In genomic region chr12:52082988-52083637, GRCh38 we compare ENCODE assay signal across 8 cellular contexts. TPM values are rescaled to one million over a fixed set of nuclear protein-coding genes. Genes with fewer than 3 reads are reported as not detected.
DNase-seq lines count a peak whose midpoint lies in the region; ATAC-seq and TF ChIP-seq lines count a peak whose summit lies in the region.

No MANE protein-coding gene starts in this region.

- no peaks in the 10 kb centered on the region for H3K9me3 Mint-ChIP-seq in activated CD8-positive, alpha-beta memory T cell treated with anti-CD3 and anti-CD28 coated beads, Interleukin-2, amount 10 ng/mL, durations not matched to agents 7 days and 5 days (ENCODE audit: low read depth)
- no peaks in the 10 kb centered on the region for H3K9me3 Mint-ChIP-seq in endothelial cell (ENCODE audit: unreplicated experiment)
- peaks cover 0 to 4% (median 0%) of the 10 kb centered on the region in 11 donors for H3K9me3 Mint-ChIP-seq in naive thymus-derived CD4-positive, alpha-beta T cell
- no peaks in the 10 kb centered on the region for H3K9me3 Mint-ChIP-seq in stimulated activated naive B cell treated with anti-CD40 and anti-IgM and Interleukin-4, amounts not matched to agents 10 μg/mL and 1 μg/mL and 100 μg/mL, for 72 hours

- peaks cover 24% of the 10 kb centered on the region for H3K4me1 ChIP-seq in GM23248 (ENCODE audit: insufficient read depth)
- H3K4me1 ChIP-seq in naive thymus-derived CD4-positive, alpha-beta T cell (ENCODE audit: control insufficient read depth in 2 of 2, insufficient read depth in 2 of 2, low read length in 2 of 2) = peaks cover 0 to 12% of the 10 kb centered on the region in 2 donors

- no peaks in the 10 kb centered on the region for H3K9me2 ChIP-seq in GM23248 (ENCODE audit: insufficient read depth)

- no peak overlapping the region for H2AFZ ChIP-seq in GM23248

- H3K36me3 Mint-ChIP-seq in activated CD8-positive, alpha-beta memory T cell treated with anti-CD3 and anti-CD28 coated beads, Interleukin-2, amount 10 ng/mL, durations not matched to agents 7 days and 5 days = no peaks in the 10 kb centered on the region
- peaks cover 10% of the 10 kb centered on the region for H3K36me3 Mint-ChIP-seq in endothelial cell (ENCODE audit: low read depth, unreplicated experiment)
- peaks cover 0 to 4% (median 0%) of the 10 kb centered on the region in 5 donors for H3K36me3 Mint-ChIP-seq in naive thymus-derived CD4-positive, alpha-beta T cell
- H3K36me3 Mint-ChIP-seq in stimulated activated naive B cell treated with anti-CD40 and anti-IgM and Interleukin-4, amounts not matched to agents 10 μg/mL and 1 μg/mL and 100 μg/mL, for 72 hours = peaks cover 8 to 18% of the 10 kb centered on the region in 2 donors

- DNase-seq in Ammon's horn (ENCODE audit: low spot score) (peak; percentile 76), GM23248 (peak; percentile 78), NCI-H774 (lab: John Stamatoyannopoulos, UW) (peak; percentile 51), endothelial cell (ENCODE audit: low spot score) (peak; percentile 72)
- DNase-seq in activated CD8-positive, alpha-beta memory T cell treated with anti-CD3 and anti-CD28 coated beads, Interleukin-2, amount 10 ng/mL, durations not matched to agents 7 days and 5 days = peak; percentile 75
- DNase-seq in naive thymus-derived CD4-positive, alpha-beta T cell = peak; percentile 49 to 74 (median 66)
- DNase-seq in stimulated activated naive B cell treated with anti-CD40 and anti-IgM and Interleukin-4, amounts not matched to agents 10 μg/mL and 1 μg/mL and 100 μg/mL, for 72 hours = peak; percentile 36

- H3K9ac ChIP-seq in GM23248 = peak overlapping the region; percentile 43

- H3K4me2 ChIP-seq in GM23248 (ENCODE audit: unreplicated experiment) = no peak overlapping the region

- H3K27ac ChIP-seq in GM23248 = peak overlapping the region; percentile 57
- no peak overlapping the region for H3K27ac ChIP-seq in naive thymus-derived CD4-positive, alpha-beta T cell (ENCODE audit: low read depth, low read length)

- ATAC-seq in activated CD8-positive, alpha-beta memory T cell treated with anti-CD3 and anti-CD28 coated beads, Interleukin-2, amount 10 ng/mL, durations not matched to agents 7 days and 5 days = peak; percentile 78
- peak; percentile 86 for ATAC-seq in naive thymus-derived CD4-positive, alpha-beta T cell
- ATAC-seq in stimulated activated naive B cell treated with anti-CD40 and anti-IgM and Interleukin-4, amounts not matched to agents 10 μg/mL and 1 μg/mL and 100 μg/mL, for 72 hours (replicated peaks) = peak; percentile 67 to 69
- ATAC-seq in HG03571 (IDR thresholded peaks at IDR 0.05; ENCODE audit: unreplicated experiment) = no peak

- no peaks in the 10 kb centered on the region; the same call in 1 of the 2 replicates for H4K20me1 ChIP-seq in GM23248 (ENCODE audit: insufficient read depth)

- H3K4me3 Mint-ChIP-seq in activated CD8-positive, alpha-beta memory T cell treated with anti-CD3 and anti-CD28 coated beads, Interleukin-2, amount 10 ng/mL, durations not matched to agents 7 days and 5 days = no peak overlapping the region
- H3K4me3 Mint-ChIP-seq in endothelial cell (ENCODE audit: unreplicated experiment) = no peak overlapping the region
- peak overlapping the region in 2 of 10 donors; percentile 17 to 52 for H3K4me3 Mint-ChIP-seq in naive thymus-derived CD4-positive, alpha-beta T cell
- no peak overlapping the region for H3K4me3 Mint-ChIP-seq in stimulated activated naive B cell treated with anti-CD40 and anti-IgM and Interleukin-4, amounts not matched to agents 10 μg/mL and 1 μg/mL and 100 μg/mL, for 72 hours

- CTCF ChIA-PET in activated CD8-positive, alpha-beta memory T cell treated with anti-CD3 and anti-CD28 coated beads, Interleukin-2, amount 10 ng/mL, durations not matched to agents 7 days and 5 days (lab: Charles Lee) = interaction anchor here (0.7 to 15.9 kb wide), 12 partner anchors 12 to 90 kb away, joined by 3 to 410 read pairs (median 4); partner anchors contain the start of gene ATG101
- CTCF ChIA-PET in naive thymus-derived CD4-positive, alpha-beta T cell (lab: Charles Lee) = interaction anchor here (0.8 to 21.9 kb wide), 6 partner anchors 13 to 93 kb away, joined by 3 to 457 read pairs (median 6); partner anchors contain the start of genes ATG101 and NR4A1

- 36 to 40% methylated on average over 11 of the region's 11 CpGs for WGBS in GM23248 (ENCODE audit: low coverage in 1 of 2, low lambda C conversion rate in 2 of 2, missing lambda C conversion rate in 2 of 2), 2 experiments

- intact Hi-C loops in naive thymus-derived CD4-positive, alpha-beta T cell (cut with micrococcal nuclease) = loop anchor here (1.0 to 5.0 kb wide), 6 partner anchors 14 to 90 kb away; partner anchors contain the start of genes ATG101 (in 2 of the 2) and NR4A1 (in 1 of the 2)

- H3K27me3 ChIP-seq in GM23248 (replicated peaks; ENCODE audit: insufficient read depth) = no peaks in the 10 kb centered on the region
- H3K27me3 ChIP-seq in naive thymus-derived CD4-positive, alpha-beta T cell (ENCODE audit: control insufficient read depth in 2 of 2, insufficient read depth in 2 of 2, low read length in 2 of 2) = no peaks in the 10 kb centered on the region

- H3K4me3 ChIP-seq in GM23248 = no peak overlapping the region
- H3K4me3 ChIP-seq in naive thymus-derived CD4-positive, alpha-beta T cell (ENCODE audit: low read length) = no peak overlapping the region

- POLR2A ChIA-PET in naive thymus-derived CD4-positive, alpha-beta T cell (lab: Charles Lee) = interaction anchor here (0.6 to 6.3 kb wide), 4 partner anchors 32 to 912 kb away, joined by 3 to 37 read pairs (median 4); no protein-coding TSS in a partner anchor

- peaks cover 19% of the 10 kb centered on the region for H3K79me2 ChIP-seq in GM23248 (ENCODE audit: insufficient read depth)

- H3K27ac Mint-ChIP-seq in activated CD8-positive, alpha-beta memory T cell treated with anti-CD3 and anti-CD28 coated beads, Interleukin-2, amount 10 ng/mL, durations not matched to agents 7 days and 5 days = no peak overlapping the region
- no peak overlapping the region for H3K27ac Mint-ChIP-seq in endothelial cell (ENCODE audit: unreplicated experiment)
- H3K27ac Mint-ChIP-seq in naive thymus-derived CD4-positive, alpha-beta T cell = peak overlapping the region in 4 of 9 donors; percentile 47 to 83 (median 72)
- H3K27ac Mint-ChIP-seq in stimulated activated naive B cell treated with anti-CD40 and anti-IgM and Interleukin-4, amounts not matched to agents 10 μg/mL and 1 μg/mL and 100 μg/mL, for 72 hours = no peak overlapping the region

- in situ Hi-C loops in GM23248 (cut with MboI) = no loop called here

- peaks cover 15% of the 10 kb centered on the region for H3K27me3 Mint-ChIP-seq in activated CD8-positive, alpha-beta memory T cell treated with anti-CD3 and anti-CD28 coated beads, Interleukin-2, amount 10 ng/mL, durations not matched to agents 7 days and 5 days
- H3K27me3 Mint-ChIP-seq in endothelial cell (ENCODE audit: unreplicated experiment) = peaks cover 11% of the 10 kb centered on the region
- peaks cover 4 to 14% (median 10%) of the 10 kb centered on the region in 5 donors for H3K27me3 Mint-ChIP-seq in naive thymus-derived CD4-positive, alpha-beta T cell
- peaks cover 9 to 17% of the 10 kb centered on the region in 2 donors for H3K27me3 Mint-ChIP-seq in stimulated activated naive B cell treated with anti-CD40 and anti-IgM and Interleukin-4, amounts not matched to agents 10 μg/mL and 1 μg/mL and 100 μg/mL, for 72 hours

- H3K36me3 ChIP-seq in GM23248 (ENCODE audit: low read depth) = peaks cover 2% of the 10 kb centered on the region; the same call in 1 of the 2 replicates
- H3K36me3 ChIP-seq in naive thymus-derived CD4-positive, alpha-beta T cell (ENCODE audit: control insufficient read depth in 2 of 3, insufficient read depth in 3 of 3, low read length in 3 of 3) = peaks cover 0 to 12% (median 0%) of the 10 kb centered on the region in 3 experiments

- H3K4me1 Mint-ChIP-seq in activated CD8-positive, alpha-beta memory T cell treated with anti-CD3 and anti-CD28 coated beads, Interleukin-2, amount 10 ng/mL, durations not matched to agents 7 days and 5 days = peaks cover 4% of the 10 kb centered on the region
- H3K4me1 Mint-ChIP-seq in endothelial cell (ENCODE audit: unreplicated experiment) = peaks cover 16% of the 10 kb centered on the region
- H3K4me1 Mint-ChIP-seq in naive thymus-derived CD4-positive, alpha-beta T cell = peaks cover 6 to 17% (median 12%) of the 10 kb centered on the region in 7 donors
- peaks cover 40 to 54% of the 10 kb centered on the region in 2 donors for H3K4me1 Mint-ChIP-seq in stimulated activated naive B cell treated with anti-CD40 and anti-IgM and Interleukin-4, amounts not matched to agents 10 μg/mL and 1 μg/mL and 100 μg/mL, for 72 hours

- peaks cover 18% of the 10 kb centered on the region for H3F3A ChIP-seq in GM23248 (ENCODE audit: insufficient read depth)

- TF ChIP-seq CTCF in endothelial cell (IDR thresholded peaks at IDR 0.05; ENCODE audit: unreplicated experiment) = peak; percentile 93

- no peaks in the 10 kb centered on the region for H3K9me3 ChIP-seq in GM23248 (ENCODE audit: low read depth)
- H3K9me3 ChIP-seq in naive thymus-derived CD4-positive, alpha-beta T cell (ENCODE audit: control insufficient read depth in 2 of 3, low read length in 3 of 3) = no peaks in the 10 kb centered on the region

RNA-seq across cellular contexts. Expression of gene SMIM41, which starts 3.6 kb away (rescaled TPM):
- total RNA-seq in GM23248 (2014; rRNA removed; shearing (Covaris generic)) = not detected in 2 replicates
- polyA plus RNA-seq in GM23248 (2016; fragmentation: Nextera tagmentation; extraction: Ambion mirVana) = not detected in 2 replicates
- total RNA-seq in activated CD8-positive, alpha-beta memory T cell treated with anti-CD3 and anti-CD28 coated beads, Interleukin-2, amount 10 ng/mL, durations not matched to agents 7 days and 5 days = not detected
- total RNA-seq in endothelial cell (ENCODE audit: unreplicated experiment) = not detected
- total RNA-seq in naive thymus-derived CD4-positive, alpha-beta T cell = under 1 TPM in 2 of 5 experiments, not detected in 3; 0.24 to 0.27 TPM
- not detected for polyA plus RNA-seq in naive thymus-derived CD4-positive, alpha-beta T cell

RNA-seq across cellular contexts. Expression of gene ATG101, which starts 13.3 kb away (rescaled TPM):
- total RNA-seq in GM23248 (2014; rRNA removed; shearing (Covaris generic)) = 113 and 139 TPM in 2 replicates
- 77.3 and 77.9 TPM in 2 replicates for polyA plus RNA-seq in GM23248 (2016; fragmentation: Nextera tagmentation; extraction: Ambion mirVana)
- total RNA-seq in activated CD8-positive, alpha-beta memory T cell treated with anti-CD3 and anti-CD28 coated beads, Interleukin-2, amount 10 ng/mL, durations not matched to agents 7 days and 5 days = 10 to 100 TPM; 33.3 to 42.2 TPM
- 30.6 TPM for total RNA-seq in endothelial cell (ENCODE audit: unreplicated experiment)
- total RNA-seq in naive thymus-derived CD4-positive, alpha-beta T cell = 10 to 100 TPM; 20.7 to 39.7 (median 34.3) TPM
- polyA plus RNA-seq in naive thymus-derived CD4-positive, alpha-beta T cell = 10 to 100 TPM; 20.9 to 30.9 TPM

RNA-seq across cellular contexts. Expression of gene NR4A1, which starts 31.9 kb away (rescaled TPM):
- total RNA-seq in GM23248 (2014; rRNA removed; shearing (Covaris generic)) = 12.5 and 13.1 TPM in 2 replicates
- polyA plus RNA-seq in GM23248 (2016; fragmentation: Nextera tagmentation; extraction: Ambion mirVana) = 10.2 and 11.1 TPM in 2 replicates
- total RNA-seq in activated CD8-positive, alpha-beta memory T cell treated with anti-CD3 and anti-CD28 coated beads, Interleukin-2, amount 10 ng/mL, durations not matched to agents 7 days and 5 days = 10 to 100 TPM in 1 of 2 experiments, 1 to 10 TPM in 1; 8.4 to 41.8 TPM
- 1.0 TPM for total RNA-seq in endothelial cell (ENCODE audit: unreplicated experiment)
- 100 to 1,000 TPM in 2 of 5 experiments, 1 to 10 TPM in 1, under 1 TPM in 2; 0.89 to 279 (median 7.1) TPM for total RNA-seq in naive thymus-derived CD4-positive, alpha-beta T cell
- polyA plus RNA-seq in naive thymus-derived CD4-positive, alpha-beta T cell = 1 to 10 TPM in 1 of 2 donors, under 1 TPM in 1; 0.28 to 1.1 TPM
